8 cellular contexts compared by ENCODE assay signal in the genomic region with DNA sequence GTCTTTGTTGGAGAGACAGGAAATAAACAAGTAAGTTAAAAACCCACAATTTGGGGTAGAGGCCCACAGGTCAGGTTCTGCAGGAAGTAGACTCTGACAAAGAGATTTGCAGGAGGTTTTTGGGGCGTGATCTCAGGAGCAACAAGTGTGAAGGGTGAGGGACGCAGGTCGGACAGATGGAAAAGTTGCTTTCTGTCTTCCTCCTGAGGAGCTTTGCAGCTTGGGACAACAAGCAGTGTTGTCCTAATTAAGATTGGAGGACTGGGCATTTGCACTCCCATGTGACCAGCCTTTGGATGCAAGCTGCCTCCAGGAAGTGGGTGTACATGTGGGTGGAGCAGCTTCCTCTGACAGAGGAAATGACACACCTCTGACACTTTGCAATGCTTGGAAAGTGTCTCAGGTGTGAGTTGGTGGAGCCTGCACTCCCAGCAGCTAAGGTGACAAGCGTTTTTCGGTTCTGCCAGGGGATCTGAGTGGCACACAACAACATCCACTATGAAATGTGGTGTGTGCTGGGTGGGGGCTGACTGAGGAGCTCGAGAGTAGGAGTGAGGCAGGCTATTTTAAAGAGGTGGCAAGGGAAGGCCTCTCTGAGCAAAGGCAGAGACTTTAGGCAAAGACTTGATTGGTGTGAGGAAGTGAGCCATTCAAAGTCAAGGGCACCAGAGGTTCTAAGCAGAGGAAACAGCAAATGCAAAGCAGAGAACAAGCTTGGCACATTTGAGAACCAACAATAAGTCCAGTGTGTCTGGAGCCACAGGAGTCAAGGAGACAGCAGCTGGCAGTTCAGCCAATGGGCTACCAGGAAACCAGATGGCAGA.
DNase-seq lines count a peak whose midpoint lies in the region; ATAC-seq and TF ChIP-seq lines count a peak whose summit lies in the region.

No MANE protein-coding gene starts in this region.

- peak overlapping the region; percentile 94 to 97 for H3K27ac Mint-ChIP-seq in natural killer cell

- intact Hi-C loops in natural killer cell (cut with micrococcal nuclease) = no loop called here

- no peaks in the 10 kb centered on the region for H3K27me3 ChIP-seq in Peyer's patch

- peak overlapping the region; percentile 49 to 76 (median 66) for H3K27ac ChIP-seq in Peyer's patch

- no peak for TF ChIP-seq CTCF in Peyer's patch (IDR thresholded peaks at IDR 0.05)
- no peak for TF ChIP-seq CTCF in natural killer cell (IDR thresholded peaks at IDR 0.05)
- TF ChIP-seq CTCF in omental fat pad (IDR thresholded peaks at IDR 0.05) = no peak

- H3K36me3 ChIP-seq in Peyer's patch = no peaks in the 10 kb centered on the region

- H3K9me3 Mint-ChIP-seq in natural killer cell = peaks cover 0 to 2% of the 10 kb centered on the region in 2 donors

- peak; percentile 51 for ATAC-seq in GM19043 (IDR thresholded peaks at IDR 0.05; ENCODE audit: low read depth, unreplicated experiment)
- ATAC-seq in natural killer cell = peak; percentile 68 to 77 (median 74)
- no peak for ATAC-seq in omental fat pad (ENCODE audit: low FRiP score)
- ATAC-seq in GM21737 (IDR thresholded peaks at IDR 0.05; ENCODE audit: unreplicated experiment) = no peak

- H3K27me3 Mint-ChIP-seq in natural killer cell (ENCODE audit: low read depth in 2 of 2) = no peaks in the 10 kb centered on the region

- peaks cover 0 to 21% (median 5%) of the 10 kb centered on the region in 4 donors for H3K4me1 ChIP-seq in Peyer's patch

- H3K4me3 Mint-ChIP-seq in natural killer cell = peak overlapping the region; percentile 91

- H3K9me3 ChIP-seq in Peyer's patch = no peaks in the 10 kb centered on the region

- peaks cover 83 to 88% of the 10 kb centered on the region in 2 donors for H3K4me1 Mint-ChIP-seq in natural killer cell

- peak overlapping the region in 1 of 4 donors; percentile 9 for H3K4me3 ChIP-seq in Peyer's patch

- TF ChIP-seq POLR2A in Peyer's patch (IDR thresholded peaks at IDR 0.05) = peak; percentile 18 to 24

- DNase-seq in Peyer's patch (peak in 2 of 3 donors; percentile 80 to 83), natural killer cell (no peak), omental fat pad (ENCODE audit: low spot score) (no peak), NCI-H748 (lab: John Stamatoyannopoulos, UW; ENCODE audit: unreplicated experiment) (no peak), SW 1271 (lab: John Stamatoyannopoulos, UW) (no peak)
- peak; percentile 75 for DNase-seq in activated naive CD4-positive, alpha-beta T cell treated with anti-CD3 and anti-CD28 coated beads, Interleukin-2, amount 50 U/mL, for 16 hours

- no peaks in the 10 kb centered on the region for H3K36me3 Mint-ChIP-seq in natural killer cell

Comparison
In these comparisons a context has a peak if more than half of its experiments do, and no peak if none do; other contexts are left out.
1. ATAC-seq: peak in GM19043 (single experiment) and natural killer cell (3 of 3); none in omental fat pad (single experiment) and GM21737 (single experiment).
2. DNase-seq: peak in Peyer's patch (2 of 3) and activated naive CD4-positive, alpha-beta T cell treated with anti-CD3 and anti-CD28 coated beads, Interleukin-2, amount 50 U/mL, for 16 hours (single experiment); none in natural killer cell (single experiment), omental fat pad (single experiment), NCI-H748 (single experiment) and SW 1271 (0 of 2).